ENCODE assay signal across 27 cellular contexts in the genomic region with DNA sequence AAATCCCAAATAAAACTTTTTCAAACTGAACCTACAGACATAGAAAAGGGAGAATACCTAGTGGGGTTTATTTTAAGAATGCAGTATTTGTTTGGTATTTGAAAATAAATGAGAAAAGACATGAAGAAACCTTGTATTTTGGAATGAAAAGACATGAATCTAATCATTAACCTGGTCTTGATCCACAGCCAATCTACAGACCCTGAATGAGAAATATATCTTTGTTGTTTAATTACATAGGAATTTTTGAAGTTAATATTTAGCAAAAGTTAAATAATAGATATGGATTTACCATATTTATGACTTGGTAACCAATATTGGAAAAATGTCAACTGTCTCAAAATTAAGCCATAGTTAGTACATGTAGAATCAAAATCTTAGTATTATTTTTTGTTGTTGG.
"Had no signal": no experiment of that assay in that cellular context is flagged by ENCODE, and none has a peak within 500 bp of the region (broad histone marks: within the 10 kb centered on the region; RNA-seq: fewer than 3 reads in every experiment).

No MANE protein-coding gene starts in this region.

- H3K4me1 ChIP-seq: colonic mucosa, esophagus muscularis mucosa, esophagus squamous epithelium, foreskin keratinocyte, gastrocnemius medialis, gastroesophageal sphincter, heart left ventricle, heart right ventricle had no signal

- H3K27ac Mint-ChIP-seq: dendritic cell treated with granulocyte-macrophage colony-stimulating factor and Interleukin-4, amounts not matched to agents 40 ng/mL and 50 ng/mL, for 4 days; effector memory CD8-positive, alpha-beta T cell; endodermal cell had no signal

- H3K9me3 Mint-ChIP-seq: dendritic cell treated with granulocyte-macrophage colony-stimulating factor and Interleukin-4, amounts not matched to agents 40 ng/mL and 50 ng/mL, for 4 days; effector memory CD8-positive, alpha-beta T cell had no signal

- H3K36me3 ChIP-seq: colonic mucosa, esophagus muscularis mucosa, esophagus squamous epithelium, gastrocnemius medialis, gastroesophageal sphincter, heart left ventricle, heart right ventricle had no signal

- H3K4me1 Mint-ChIP-seq: endodermal cell had no signal

- H3K9me3 ChIP-seq: colonic mucosa, esophagus squamous epithelium, gastrocnemius medialis, gastroesophageal sphincter, heart left ventricle had no signal

- H3K4me3 Mint-ChIP-seq: dendritic cell treated with granulocyte-macrophage colony-stimulating factor and Interleukin-4, amounts not matched to agents 40 ng/mL and 50 ng/mL, for 4 days; effector memory CD8-positive, alpha-beta T cell; endodermal cell had no signal

- FAIRE-seq: endothelial cell of umbilical vein, frontal cortex had no signal

- ATAC-seq: effector memory CD8-positive, alpha-beta T cell; esophagus mucosa; foreskin keratinocyte; gastrocnemius medialis; gastroesophageal sphincter; heart left ventricle; heart right ventricle had no signal

- H3K27ac ChIP-seq: colonic mucosa, coronary artery, dorsolateral prefrontal cortex, epithelial cell of prostate, esophagus muscularis mucosa, esophagus squamous epithelium, foreskin keratinocyte, gastrocnemius medialis, gastroesophageal sphincter, heart left ventricle, heart right ventricle had no signal

- H3K27me3 ChIP-seq: colonic mucosa, esophagus muscularis mucosa, esophagus squamous epithelium, foreskin keratinocyte, gastrocnemius medialis, gastroesophageal sphincter, heart left ventricle, heart right ventricle had no signal

- H3K27me3 Mint-ChIP-seq: dendritic cell treated with granulocyte-macrophage colony-stimulating factor and Interleukin-4, amounts not matched to agents 40 ng/mL and 50 ng/mL, for 4 days; effector memory CD8-positive, alpha-beta T cell had no signal

- DNase-seq: colonic mucosa; cortex of kidney; dermis blood vessel endothelial cell; dorsolateral prefrontal cortex; effector CD4-positive, alpha-beta T cell; effector CD8-positive, alpha-beta T cell; effector memory CD4-positive, alpha-beta T cell; effector memory CD8-positive, alpha-beta T cell; endodermal cell; erythroblast; esophagus squamous epithelium; foreskin fibroblast; foreskin keratinocyte; foreskin melanocyte; gastrocnemius medialis; glutamatergic neuron; head of caudate nucleus; heart left ventricle; heart right ventricle had no signal

- H3K4me3 ChIP-seq: colonic mucosa, coronary artery, dorsolateral prefrontal cortex, esophagus muscularis mucosa, esophagus squamous epithelium, gastrocnemius medialis, gastroesophageal sphincter, heart left ventricle, heart right ventricle had no signal
